1 cellular context compared by ENCODE assay signal in genomic region chr18:902179-902718, GRCh38.
TF ChIP-seq lines count a peak whose summit lies in the region.

No MANE protein-coding gene starts in this region.

TF ChIP-seq in H1, 55 proteins besides CTCF, POLR2A, EP300 and RAD21 (continued from another document):
- no peak for TF ChIP-seq POLR2AphosphoS5 (IDR thresholded peaks at IDR 0.05; ENCODE audit: low read depth, low read length)
- no peak for TF ChIP-seq CBX5 (IDR thresholded peaks at IDR 0.05; ENCODE audit: low read depth, low read length)
- TF ChIP-seq JUN (IDR thresholded peaks at IDR 0.05; ENCODE audit: low read depth, low read length): no peak
- TF ChIP-seq SRF (IDR thresholded peaks at IDR 0.05; ENCODE audit: low read depth, low read length): no peak
- no peak for TF ChIP-seq NANOG (IDR thresholded peaks at IDR 0.05; ENCODE audit: insufficient read depth, low read depth, low read length, poor library complexity, severe bottlenecking)
- no peak for TF ChIP-seq CEBPB (IDR thresholded peaks at IDR 0.05; ENCODE audit: low read depth, low read length)
- no peak for TF ChIP-seq ASH2L (IDR thresholded peaks at IDR 0.05; ENCODE audit: low read length)
- no peak for TF ChIP-seq ZNF274 (IDR thresholded peaks at IDR 0.05; ENCODE audit: borderline replicate concordance, extremely low read depth, low read length)
- no peak for TF ChIP-seq SP1 (IDR thresholded peaks at IDR 0.05; ENCODE audit: low read depth, low read length)
- TF ChIP-seq GTF2F1 (IDR thresholded peaks at IDR 0.05; ENCODE audit: borderline replicate concordance, low read depth, low read length): no peak
TF ChIP-seq in H1: peak in this region for 0.
